In the genomic region with DNA sequence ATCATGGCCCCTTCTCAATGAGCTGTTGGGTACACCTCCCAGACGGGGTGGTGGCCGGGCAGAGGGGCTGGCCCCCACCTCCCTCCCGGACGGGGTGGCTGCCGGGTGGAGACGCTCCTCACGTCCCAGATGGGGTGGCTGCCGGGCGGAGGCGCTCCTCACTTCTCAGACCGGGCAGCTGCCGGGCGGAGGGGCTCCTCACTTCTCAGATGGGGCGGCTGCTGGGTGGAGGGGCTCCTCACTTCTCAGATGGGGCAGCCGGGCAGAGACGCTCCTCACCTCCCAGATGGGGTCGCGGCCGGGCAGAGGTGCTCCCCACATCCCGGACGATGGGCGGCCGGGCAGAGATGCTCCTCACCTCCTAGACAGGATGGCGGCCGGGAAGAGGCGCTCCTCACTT, we compare ENCODE assay signal across 1 cellular context. TPM values are rescaled to one million over a fixed set of nuclear protein-coding genes. Genes with fewer than 3 reads are reported as not detected.
"Had no signal": no experiment of that assay in that cellular context is flagged by ENCODE, and none has a peak within 500 bp of the region (broad histone marks: within the 10 kb centered on the region; RNA-seq: fewer than 3 reads in every experiment).

No MANE protein-coding gene starts in this region.

RNA-seq across cellular contexts. Expression of gene TBX10, which starts 41.6 kb away (rescaled TPM):
- total RNA-seq: G401 had no signal

RNA-seq across cellular contexts. Expression of gene ACY3, which starts 52.6 kb away (rescaled TPM):
- total RNA-seq: G401 had no signal
